Comparison of ENCODE assay signal across 6 cellular contexts in the genomic region with DNA sequence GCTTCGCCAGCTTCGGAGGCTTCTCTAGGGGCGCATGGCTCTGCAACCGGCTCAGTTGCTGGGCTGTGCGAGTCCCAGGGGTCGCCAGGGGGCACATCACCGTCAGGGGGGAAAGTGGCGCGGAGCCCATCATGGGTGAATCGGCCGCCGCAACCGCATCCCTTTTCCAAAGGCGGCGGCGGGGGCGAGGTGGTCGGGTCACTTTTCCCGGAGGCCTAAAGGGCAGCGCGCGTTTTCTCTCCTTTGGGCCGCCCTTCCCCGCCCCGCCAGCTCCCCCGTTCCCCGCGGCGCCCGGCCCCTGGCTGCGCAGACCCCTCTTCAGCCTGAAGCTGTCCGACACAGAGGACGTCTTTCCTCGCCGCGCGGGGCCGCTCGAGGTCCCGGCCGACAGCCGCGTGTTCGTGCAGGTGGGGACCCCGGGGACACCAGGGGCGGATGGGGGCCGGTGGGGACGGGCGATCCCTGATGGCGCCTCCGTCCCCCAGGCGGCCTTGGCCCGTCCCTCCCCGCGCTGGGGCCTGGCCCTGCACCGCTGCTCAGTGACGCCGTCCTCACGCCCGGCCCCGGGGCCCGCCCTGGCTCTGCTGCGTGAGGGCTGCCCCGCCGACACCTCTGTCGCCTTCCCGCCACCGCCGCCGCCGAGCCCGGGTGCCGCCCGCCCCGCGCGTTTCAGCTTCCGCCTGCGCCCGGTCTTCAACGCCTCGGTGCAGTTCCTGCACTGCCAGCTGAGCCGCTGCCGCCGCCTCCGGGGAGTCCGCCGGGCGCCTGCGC. TPM values are rescaled to one million over a fixed set of nuclear protein-coding genes. Genes with fewer than 3 reads are reported as not detected.
DNase-seq lines count a peak whose midpoint lies in the region; ATAC-seq and TF ChIP-seq lines count a peak whose summit lies in the region.

No MANE protein-coding gene starts in this region.

- POLR2A ChIA-PET in activated CD4-positive, alpha-beta memory T cell treated with anti-CD3 and anti-CD28 coated beads, Interleukin-2, amount 10 ng/mL, durations not matched to agents 7 days and 5 days (lab: Charles Lee) = interaction anchor here (0.7 to 1.7 kb wide), 5 partner anchors 12 to 47 kb away, joined by 3 to 5 read pairs (median 4); partner anchors contain the start of gene MAP2K7

- peak overlapping the region; percentile 55 for H3K4me3 ChIP-seq in iPS-18c (ENCODE audit: insufficient read depth, low read depth, low read length)

- H3K4me1 Mint-ChIP-seq in activated CD4-positive, alpha-beta memory T cell treated with anti-CD3 and anti-CD28 coated beads, Interleukin-2, amount 10 ng/mL, durations not matched to agents 7 days and 5 days = peaks cover 29% of the 10 kb centered on the region

- H3K27ac Mint-ChIP-seq in activated CD4-positive, alpha-beta memory T cell treated with anti-CD3 and anti-CD28 coated beads, Interleukin-2, amount 10 ng/mL, durations not matched to agents 7 days and 5 days = no peak overlapping the region

- CTCF ChIA-PET in activated CD4-positive, alpha-beta memory T cell treated with anti-CD3 and anti-CD28 coated beads, Interleukin-2, amount 10 ng/mL, durations not matched to agents 7 days and 5 days (lab: Charles Lee) = interaction anchor here (1.4 kb wide), 1 partner anchor 27 kb away, joined by 8 read pairs; the partner anchor contains the start of gene TIMM44

- H3K4me3 Mint-ChIP-seq in activated CD4-positive, alpha-beta memory T cell treated with anti-CD3 and anti-CD28 coated beads, Interleukin-2, amount 10 ng/mL, durations not matched to agents 7 days and 5 days = peak overlapping the region; percentile 59

- TF ChIP-seq EP300 in Ishikawa (IDR thresholded peaks at IDR 0.05; ENCODE audit: borderline replicate concordance) = no peak

- H3K9me3 ChIP-seq in iPS-18c (ENCODE audit: control insufficient read depth, insufficient read depth, low read length) = no peaks in the 10 kb centered on the region

- no peak for ATAC-seq in HG03457 (IDR thresholded peaks at IDR 0.05; ENCODE audit: unreplicated experiment)
- no peak for ATAC-seq in HG02938 (IDR thresholded peaks at IDR 0.05; ENCODE audit: unreplicated experiment)

- DNase-seq in activated CD4-positive, alpha-beta memory T cell treated with anti-CD3 and anti-CD28 coated beads, Interleukin-2, amount 10 ng/mL, durations not matched to agents 7 days and 5 days = peak; percentile 74
- no peak for DNase-seq in mucosa of gallbladder (ENCODE audit: low spot score)

- no peaks in the 10 kb centered on the region for H3K9me3 Mint-ChIP-seq in activated CD4-positive, alpha-beta memory T cell treated with anti-CD3 and anti-CD28 coated beads, Interleukin-2, amount 10 ng/mL, durations not matched to agents 7 days and 5 days

- peaks cover 27% of the 10 kb centered on the region for H3K27me3 Mint-ChIP-seq in activated CD4-positive, alpha-beta memory T cell treated with anti-CD3 and anti-CD28 coated beads, Interleukin-2, amount 10 ng/mL, durations not matched to agents 7 days and 5 days

- peaks cover 13% of the 10 kb centered on the region for H3K36me3 Mint-ChIP-seq in activated CD4-positive, alpha-beta memory T cell treated with anti-CD3 and anti-CD28 coated beads, Interleukin-2, amount 10 ng/mL, durations not matched to agents 7 days and 5 days (ENCODE audit: low read depth)

- no peak for TF ChIP-seq RAD21 in Ishikawa (IDR thresholded peaks at IDR 0.05; ENCODE audit: low read depth)

TF ChIP-seq in Ishikawa, 13 proteins besides CTCF, POLR2A, EP300 and RAD21:
- TF ChIP-seq YY1 (IDR thresholded peaks at IDR 0.05; ENCODE audit: low read depth) (no peak), EGR1 (IDR thresholded peaks at IDR 0.05) (no peak), TCF12 (IDR thresholded peaks at IDR 0.05; ENCODE audit: low read depth) (no peak), ZBTB7A (IDR thresholded peaks at IDR 0.05; ENCODE audit: low read depth) (peak; percentile 65; the same call in 1 of the 2 replicates), NFIC (IDR thresholded peaks at IDR 0.05) (no peak), USF1 (IDR thresholded peaks at IDR 0.05) (no peak), TAF1 (IDR thresholded peaks at IDR 0.05; ENCODE audit: low read depth) (no peak), TEAD4 (IDR thresholded peaks at IDR 0.05) (no peak)
- TF ChIP-seq, protein P1, sequence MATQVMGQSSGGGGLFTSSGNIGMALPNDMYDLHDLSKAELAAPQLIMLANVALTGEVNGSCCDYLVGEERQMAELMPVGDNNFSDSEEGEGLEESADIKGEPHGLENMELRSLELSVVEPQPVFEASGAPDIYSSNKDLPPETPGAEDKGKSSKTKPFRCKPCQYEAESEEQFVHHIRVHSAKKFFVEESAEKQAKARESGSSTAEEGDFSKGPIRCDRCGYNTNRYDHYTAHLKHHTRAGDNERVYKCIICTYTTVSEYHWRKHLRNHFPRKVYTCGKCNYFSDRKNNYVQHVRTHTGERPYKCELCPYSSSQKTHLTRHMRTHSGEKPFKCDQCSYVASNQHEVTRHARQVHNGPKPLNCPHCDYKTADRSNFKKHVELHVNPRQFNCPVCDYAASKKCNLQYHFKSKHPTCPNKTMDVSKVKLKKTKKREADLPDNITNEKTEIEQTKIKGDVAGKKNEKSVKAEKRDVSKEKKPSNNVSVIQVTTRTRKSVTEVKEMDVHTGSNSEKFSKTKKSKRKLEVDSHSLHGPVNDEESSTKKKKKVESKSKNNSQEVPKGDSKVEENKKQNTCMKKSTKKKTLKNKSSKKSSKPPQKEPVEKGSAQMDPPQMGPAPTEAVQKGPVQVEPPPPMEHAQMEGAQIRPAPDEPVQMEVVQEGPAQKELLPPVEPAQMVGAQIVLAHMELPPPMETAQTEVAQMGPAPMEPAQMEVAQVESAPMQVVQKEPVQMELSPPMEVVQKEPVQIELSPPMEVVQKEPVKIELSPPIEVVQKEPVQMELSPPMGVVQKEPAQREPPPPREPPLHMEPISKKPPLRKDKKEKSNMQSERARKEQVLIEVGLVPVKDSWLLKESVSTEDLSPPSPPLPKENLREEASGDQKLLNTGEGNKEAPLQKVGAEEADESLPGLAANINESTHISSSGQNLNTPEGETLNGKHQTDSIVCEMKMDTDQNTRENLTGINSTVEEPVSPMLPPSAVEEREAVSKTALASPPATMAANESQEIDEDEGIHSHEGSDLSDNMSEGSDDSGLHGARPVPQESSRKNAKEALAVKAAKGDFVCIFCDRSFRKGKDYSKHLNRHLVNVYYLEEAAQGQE (IDR thresholded peaks at IDR 0.05; ENCODE audit: low read depth) = no peak
- TF ChIP-seq, protein P2, sequence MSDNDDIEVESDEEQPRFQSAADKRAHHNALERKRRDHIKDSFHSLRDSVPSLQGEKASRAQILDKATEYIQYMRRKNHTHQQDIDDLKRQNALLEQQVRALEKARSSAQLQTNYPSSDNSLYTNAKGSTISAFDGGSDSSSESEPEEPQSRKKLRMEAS (IDR thresholded peaks at IDR 0.05) = peak; percentile 66; the same call in 1 of the 2 replicates

RNA-seq across cellular contexts. Expression of gene TGFBR3L, which starts 1.7 kb away (rescaled TPM):
- 1 to 10 TPM; 4.2 to 4.6 TPM for total RNA-seq in activated CD4-positive, alpha-beta memory T cell treated with anti-CD3 and anti-CD28 coated beads, Interleukin-2, amount 10 ng/mL, durations not matched to agents 7 days and 5 days
- total RNA-seq in mucosa of gallbladder = 0.52 TPM

RNA-seq across cellular contexts. Expression of gene SNAPC2, which starts 3.8 kb away (rescaled TPM):
- 10 to 100 TPM; 20.4 to 24.1 TPM for total RNA-seq in activated CD4-positive, alpha-beta memory T cell treated with anti-CD3 and anti-CD28 coated beads, Interleukin-2, amount 10 ng/mL, durations not matched to agents 7 days and 5 days
- total RNA-seq in mucosa of gallbladder = 18.7 TPM

RNA-seq across cellular contexts. Expression of gene CTXN1, which starts 9.6 kb away (rescaled TPM):
- total RNA-seq in activated CD4-positive, alpha-beta memory T cell treated with anti-CD3 and anti-CD28 coated beads, Interleukin-2, amount 10 ng/mL, durations not matched to agents 7 days and 5 days = not detected
- 5.9 TPM for total RNA-seq in mucosa of gallbladder

RNA-seq across cellular contexts. Expression of gene MAP2K7, which starts 12.6 kb away (rescaled TPM):
- total RNA-seq in activated CD4-positive, alpha-beta memory T cell treated with anti-CD3 and anti-CD28 coated beads, Interleukin-2, amount 10 ng/mL, durations not matched to agents 7 days and 5 days = 10 to 100 TPM; 42.6 to 42.9 TPM
- total RNA-seq in mucosa of gallbladder = 39.1 TPM

RNA-seq across cellular contexts. Expression of gene TIMM44, which starts 27.1 kb away (rescaled TPM):
- total RNA-seq in activated CD4-positive, alpha-beta memory T cell treated with anti-CD3 and anti-CD28 coated beads, Interleukin-2, amount 10 ng/mL, durations not matched to agents 7 days and 5 days = 10 to 100 TPM; 48.4 to 50.9 TPM
- total RNA-seq in mucosa of gallbladder = 46.2 TPM
